Comparison of ENCODE assay signal across 8 cellular contexts in genomic region chr9:86354882-86355399, GRCh38. TPM values are rescaled to one million over a fixed set of nuclear protein-coding genes. Genes with fewer than 3 reads are reported as not detected.
DNase-seq lines count a peak whose midpoint lies in the region; ATAC-seq and TF ChIP-seq lines count a peak whose summit lies in the region.

No MANE protein-coding gene starts in this region.

- H3K4me1 ChIP-seq in colonic mucosa (peaks cover 13% of the 10 kb centered on the region), muscle layer of colon (ENCODE audit: insufficient read depth, low read length) (peaks cover 11% of the 10 kb centered on the region)

- peak overlapping the region; percentile 97 for H3K27ac ChIP-seq in colonic mucosa
- peak overlapping the region; percentile 86 for H3K27ac ChIP-seq in muscle layer of colon (ENCODE audit: low read depth, low read length)

- H3K27me3 ChIP-seq in colonic mucosa (no peaks in the 10 kb centered on the region), muscle layer of colon (ENCODE audit: control insufficient read depth in 1 of 2, insufficient read depth in 2 of 2, low read length in 2 of 2) (no peaks in the 10 kb centered on the region)

- H3K9me3 ChIP-seq in colonic mucosa (no peaks in the 10 kb centered on the region), muscle layer of colon (ENCODE audit: low read length) (no peaks in the 10 kb centered on the region)

- DNase-seq in NCI-H2227 (lab: John Stamatoyannopoulos, UW; ENCODE audit: unreplicated experiment) (peak; percentile 9), colonic mucosa (no peak), NCI-H2107 treated with DMSO at 0.1 percent for 48 hours (lab: John Stamatoyannopoulos, UW; ENCODE audit: unreplicated experiment) (no peak), NCI-H2029 treated with DMSO at 0.1 percent for 48 hours (lab: John Stamatoyannopoulos, UW) (no peak), occipital lobe (lab: John Stamatoyannopoulos, UW) (no peak)

- no peak for ATAC-seq in GM19452 (IDR thresholded peaks at IDR 0.05; ENCODE audit: unreplicated experiment)

- H3K36me3 ChIP-seq in colonic mucosa (no peaks in the 10 kb centered on the region), muscle layer of colon (ENCODE audit: insufficient read depth, low read length) (no peaks in the 10 kb centered on the region)

- H3K9ac ChIP-seq in colonic mucosa (ENCODE audit: low read depth in 2 of 2, low read length in 2 of 2) (peak overlapping the region; percentile 80), muscle layer of colon (ENCODE audit: low read length) (peak overlapping the region; percentile 60)

- no peak for TF ChIP-seq CTCF in colonic mucosa (IDR thresholded peaks at IDR 0.05)

- intact Hi-C loops in colonic mucosa (cut with DNase I): no loop called here

- peak overlapping the region; percentile 83 for H3K4me3 ChIP-seq in GM08714 (ENCODE audit: low read length)
- H3K4me3 ChIP-seq in colonic mucosa: peak overlapping the region; percentile 87
- H3K4me3 ChIP-seq in muscle layer of colon (ENCODE audit: low read depth in 1 of 2, low read length in 2 of 2): peak overlapping the region; percentile 87 to 98

RNA-seq across cellular contexts. Expression of gene TUT7, which starts 0.7 kb away (rescaled TPM):
- total RNA-seq in colonic mucosa (10 to 100 TPM; 31.5 to 42.4 TPM), occipital lobe (34.0 TPM)
